Comparison of ENCODE assay signal across 27 cellular contexts in the genomic region with DNA sequence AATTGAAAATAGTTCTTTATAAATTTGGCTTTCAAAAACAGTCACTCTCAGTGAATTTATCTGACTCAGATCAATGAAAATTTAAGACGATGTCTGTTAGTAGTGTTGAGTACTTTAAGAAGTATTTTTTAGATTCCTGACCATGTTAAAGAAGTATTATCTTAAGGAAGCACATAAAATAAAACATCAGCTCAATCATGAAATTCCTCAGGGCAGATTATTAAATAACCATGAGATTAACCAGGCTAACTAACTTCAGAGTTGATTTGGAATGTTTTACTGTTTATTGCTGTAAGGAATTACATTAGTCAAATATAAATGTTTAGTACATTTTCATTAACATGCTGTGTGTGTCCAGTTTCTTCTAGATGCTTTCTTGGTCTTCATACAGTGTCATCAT.
DNase-seq lines count a peak whose midpoint lies in the region; ATAC-seq, FAIRE-seq and TF ChIP-seq lines count a peak whose summit lies in the region.
"Had no signal": no experiment of that assay in that cellular context is flagged by ENCODE, and none has a peak within 500 bp of the region (broad histone marks: within the 10 kb centered on the region; RNA-seq: fewer than 3 reads in every experiment).

No MANE protein-coding gene starts in this region.

- no peak overlapping the region for H4K91ac ChIP-seq in IMR-90 (ENCODE audit: insufficient read depth, low read depth, low read length)

- FAIRE-seq in kidney (lab: Jason Lieb, UNC) = peak; percentile 3
- FAIRE-seq: GM12878, GM12892, GM18507, GM19239 had no signal

- no peak overlapping the region for H3K18ac ChIP-seq in IMR-90 (ENCODE audit: low read depth, low read length)

- WGBS in IMR-90 (ENCODE audit: extremely low coverage in 2 of 2, insufficient read length in 1 of 2), 2 experiments = no CpG with 5 or more reads among the region's 1 CpG

- H3K4me2 ChIP-seq in IMR-90 (ENCODE audit: low read depth, low read length) = no peak overlapping the region
- H3K4me2 ChIP-seq: BLaER1 had no signal

- H4K20me1 ChIP-seq in IMR-90 (ENCODE audit: insufficient read depth, low read length) = no peaks in the 10 kb centered on the region

- peaks cover 3 to 14% of the 10 kb centered on the region in 2 experiments; a peak in 3 of 4 replicates for H3K79me1 ChIP-seq in IMR-90 (ENCODE audit: low read depth in 1 of 2, low read length in 2 of 2)

- intact Hi-C loops in IMR-90 (cut with micrococcal nuclease) (loop anchor here (10.0 kb wide), 1 partner anchor 574 kb away; no protein-coding TSS in a partner anchor), kidney (cut with DNase I) (no loop called here)

- no peak overlapping the region for H3K4ac ChIP-seq in IMR-90 (ENCODE audit: low read depth, low read length)

- H3K4me1 ChIP-seq in IMR-90 (ENCODE audit: control insufficient read depth, insufficient read depth, low read length) (peaks cover 7% of the 10 kb centered on the region), kidney (ENCODE audit: control insufficient read depth in 1 of 2, insufficient read depth in 1 of 2, low read depth in 1 of 2, low read length in 2 of 2) (no peaks in the 10 kb centered on the region)
- H3K4me1 ChIP-seq: BE2C, BLaER1, Caco-2 had no signal

- H2BK15ac ChIP-seq in IMR-90 (ENCODE audit: low read depth, low read length) = no peak overlapping the region

- H3K4me3 ChIP-seq in IMR-90 (ENCODE audit: insufficient read depth, low read depth, low read length) (no peak overlapping the region), kidney (ENCODE audit: low read length in 2 of 2) (no peak overlapping the region)
- H3K4me3 ChIP-seq: BLaER1, GM12878 had no signal

- H3K56ac ChIP-seq in IMR-90 (ENCODE audit: extremely low read depth, insufficient read depth, low read length) = no peak overlapping the region

- peaks cover 4% of the 10 kb centered on the region; the same call in 1 of the 2 replicates for H3K9me1 ChIP-seq in IMR-90 (ENCODE audit: insufficient read depth, low read length)

- no peak overlapping the region for H2BK120ac ChIP-seq in IMR-90 (ENCODE audit: low read depth, low read length)

- CTCF ChIA-PET in IMR-90 (lab: Yijun Ruan, JAX) = interaction anchor here (1.1 kb wide), 1 partner anchor 36 kb away, joined by 4 read pairs; no protein-coding TSS in a partner anchor

- H2BK20ac ChIP-seq in IMR-90 (ENCODE audit: low read depth, low read length) = no peak overlapping the region

- POLR2A ChIA-PET in IMR-90 (lab: Charles Lee; ENCODE audit: unreplicated experiment) = no interaction called here

- no peak overlapping the region for H3K9ac ChIP-seq in IMR-90 (ENCODE audit: low read depth, low read length)
- H3K9ac ChIP-seq in kidney (ENCODE audit: low read length in 2 of 2) = no peak overlapping the region
- H3K9ac ChIP-seq: BLaER1 had no signal

- no peak overlapping the region for H4K8ac ChIP-seq in IMR-90 (ENCODE audit: low read depth in 2 of 2, low read length in 2 of 2)

- no TSS peak for BruUV-seq in IMR-90 (replicated peaks; lab: Mats Ljungman, UMichigan)

- dilution Hi-C loops in IMR-90 (cut with HindIII; ENCODE audit: low sequenced_read_pairs, unreplicated experiment) = no loop called here

- no peaks in the 10 kb centered on the region for H3K27me3 ChIP-seq in IMR-90 (ENCODE audit: control insufficient read depth, insufficient read depth, low read length)
- H3K27me3 ChIP-seq: BE2C, BLaER1 had no signal

- TF ChIP-seq CTCF in IMR-90 (conservative IDR thresholded peaks at IDR 0.05; ENCODE audit: low read depth, low read length) (no peak), kidney (IDR thresholded peaks at IDR 0.05; ENCODE audit: borderline replicate concordance, extremely low read depth, insufficient read depth) (no peak)

- H2AK5ac ChIP-seq in IMR-90 (ENCODE audit: low read depth, low read length) = no peak overlapping the region

- ATAC-seq in IMR-90 (ENCODE audit: low read depth) (peak; percentile 68), GM21360 (IDR thresholded peaks at IDR 0.05; ENCODE audit: unreplicated experiment) (no peak), GM18517 (IDR thresholded peaks at IDR 0.05; ENCODE audit: unreplicated experiment) (no peak)
- ATAC-seq: GM12878 had no signal

- TF ChIP-seq POLR2A in IMR-90 (IDR thresholded peaks at IDR 0.05; ENCODE audit: low read depth, low read length) = no peak

- H2AFZ ChIP-seq in IMR-90 (replicated peaks; ENCODE audit: low read length, poor library complexity) = no peak overlapping the region

- DNase-seq in EH (ENCODE audit: low read depth) = peak; percentile 65
- DNase-seq in IMR-90 = no peak
- DNase-seq in kidney = no peak
- no peak for DNase-seq in activated CD8-positive, alpha-beta memory T cell treated with anti-CD3 and anti-CD28 coated beads, Interleukin-2, amount 50 U/mL, for 4 hours
- DNase-seq in COLO829 (ENCODE audit: low spot score) = no peak
- DNase-seq: 8988T; ACHN; BE2C; C1 segment of cervical spinal cord; Caco-2; Calu3; CD4-positive, alpha-beta memory T cell; CD4-positive, CD25-positive, alpha-beta regulatory T cell; CD8-positive, alpha-beta memory T cell; DMS 273 treated with DMSO at 0.1 percent for 48 hours; DMS153; DMS53; DMS79; DND-41; GDM1 had no signal

- no peak overlapping the region for H2AK9ac ChIP-seq in IMR-90 (replicated peaks; ENCODE audit: low read depth, low read length, poor library complexity)

- H4K5ac ChIP-seq in IMR-90 (ENCODE audit: low read depth, low read length) = no peak overlapping the region

- in situ Hi-C loops in IMR-90 (cut with MboI; ENCODE audit: low sequenced_read_pairs) = no loop called here

- TF ChIP-seq RAD21 in IMR-90 (IDR thresholded peaks at IDR 0.05; ENCODE audit: low read length) = no peak

- H2BK5ac ChIP-seq in IMR-90 (ENCODE audit: low read depth, low read length, poor library complexity, severe bottlenecking) = peak overlapping the region; percentile 39

- H3K14ac ChIP-seq in IMR-90 (replicated peaks; ENCODE audit: low read depth, low read length) = no peak overlapping the region

- H3K36me3 ChIP-seq in IMR-90 (ENCODE audit: control insufficient read depth, insufficient read depth, low read length) = no peaks in the 10 kb centered on the region
- peaks cover 0 to 3% of the 10 kb centered on the region in 2 donors for H3K36me3 ChIP-seq in kidney (ENCODE audit: control insufficient read depth in 1 of 2, insufficient read depth in 2 of 2, low read length in 2 of 2)
- H3K36me3 ChIP-seq: BE2C had no signal

- H3K9me3 ChIP-seq in IMR-90 (ENCODE audit: control insufficient read depth, insufficient read depth, low read length) (no peaks in the 10 kb centered on the region), kidney (ENCODE audit: control insufficient read depth in 1 of 2, low read length in 2 of 2) (no peaks in the 10 kb centered on the region)
- H3K9me3 ChIP-seq: BE2C, BLaER1, Caco-2 had no signal

- H3K23ac ChIP-seq in IMR-90 (ENCODE audit: low read depth, low read length) = no peak overlapping the region

- H3K27ac ChIP-seq in IMR-90 (ENCODE audit: insufficient read depth, low read length) (no peak overlapping the region), kidney (ENCODE audit: low read depth in 2 of 2, low read length in 2 of 2) (no peak overlapping the region)
- H3K27ac ChIP-seq: BLaER1 had no signal

TF ChIP-seq in IMR-90, 13 proteins besides CTCF, POLR2A, EP300 and RAD21:
- no peak for TF ChIP-seq RCOR1 (IDR thresholded peaks at IDR 0.05; ENCODE audit: insufficient replicate concordance, low read length)
- no peak for TF ChIP-seq SMC3 (IDR thresholded peaks at IDR 0.05; ENCODE audit: low read depth, low read length)
- TF ChIP-seq, protein P1, sequence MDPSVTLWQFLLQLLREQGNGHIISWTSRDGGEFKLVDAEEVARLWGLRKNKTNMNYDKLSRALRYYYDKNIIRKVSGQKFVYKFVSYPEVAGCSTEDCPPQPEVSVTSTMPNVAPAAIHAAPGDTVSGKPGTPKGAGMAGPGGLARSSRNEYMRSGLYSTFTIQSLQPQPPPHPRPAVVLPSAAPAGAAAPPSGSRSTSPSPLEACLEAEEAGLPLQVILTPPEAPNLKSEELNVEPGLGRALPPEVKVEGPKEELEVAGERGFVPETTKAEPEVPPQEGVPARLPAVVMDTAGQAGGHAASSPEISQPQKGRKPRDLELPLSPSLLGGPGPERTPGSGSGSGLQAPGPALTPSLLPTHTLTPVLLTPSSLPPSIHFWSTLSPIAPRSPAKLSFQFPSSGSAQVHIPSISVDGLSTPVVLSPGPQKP (IDR thresholded peaks at IDR 0.05; ENCODE audit: borderline replicate concordance, low read depth, low read length) = no peak
- TF ChIP-seq BHLHE40 (IDR thresholded peaks at IDR 0.05; ENCODE audit: low read depth, low read length) = no peak
- no peak for TF ChIP-seq MAFK (IDR thresholded peaks at IDR 0.05; ENCODE audit: low read depth, low read length)
- TF ChIP-seq, protein P2, sequence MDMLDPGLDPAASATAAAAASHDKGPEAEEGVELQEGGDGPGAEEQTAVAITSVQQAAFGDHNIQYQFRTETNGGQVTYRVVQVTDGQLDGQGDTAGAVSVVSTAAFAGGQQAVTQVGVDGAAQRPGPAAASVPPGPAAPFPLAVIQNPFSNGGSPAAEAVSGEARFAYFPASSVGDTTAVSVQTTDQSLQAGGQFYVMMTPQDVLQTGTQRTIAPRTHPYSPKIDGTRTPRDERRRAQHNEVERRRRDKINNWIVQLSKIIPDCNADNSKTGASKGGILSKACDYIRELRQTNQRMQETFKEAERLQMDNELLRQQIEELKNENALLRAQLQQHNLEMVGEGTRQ (IDR thresholded peaks at IDR 0.05; ENCODE audit: low read depth, low read length) = no peak
- TF ChIP-seq FOS (IDR thresholded peaks at IDR 0.05; ENCODE audit: low read depth, low read length) = no peak
- no peak for TF ChIP-seq MXI1 (IDR thresholded peaks at IDR 0.05; ENCODE audit: borderline replicate concordance, low read depth, low read length)
- TF ChIP-seq CEBPB (IDR thresholded peaks at IDR 0.05; ENCODE audit: low read depth, low read length) = no peak
- no peak for TF ChIP-seq RFX5 (IDR thresholded peaks at IDR 0.05; ENCODE audit: low read depth, low read length)
- no peak for TF ChIP-seq MAZ (IDR thresholded peaks at IDR 0.05; ENCODE audit: borderline replicate concordance, low read depth, low read length)
- TF ChIP-seq NFE2L2 (IDR thresholded peaks at IDR 0.05; ENCODE audit: low read depth, low read length) = no peak
- TF ChIP-seq CHD1 (IDR thresholded peaks at IDR 0.05; ENCODE audit: low read depth, low read length) = no peak
TF ChIP-seq in IMR-90: peak in this region for 0.
